1 cellular context compared by ENCODE assay signal in genomic region chr3:20572473-20572872, GRCh38.
TF ChIP-seq lines count a peak whose summit lies in the region.

No MANE protein-coding gene starts in this region.

TF ChIP-seq in GM23338, 12 proteins besides CTCF, POLR2A, EP300 and RAD21 (continued from another document):
- TF ChIP-seq REST (IDR thresholded peaks at IDR 0.05; ENCODE audit: unreplicated experiment) (no peak), CREB1 (CRISPR knock-in tag; IDR thresholded peaks at IDR 0.05; ENCODE audit: low read depth) (no peak), POLR2AphosphoS5 (IDR thresholded peaks at IDR 0.05; ENCODE audit: low read depth) (no peak), STAT1 (IDR thresholded peaks at IDR 0.05; ENCODE audit: unreplicated experiment) (no peak), ZNF331 (CRISPR knock-in tag; IDR thresholded peaks at IDR 0.05; ENCODE audit: low read depth) (no peak), NANOG (IDR thresholded peaks at IDR 0.05; ENCODE audit: borderline replicate concordance) (no peak), ETS1 (IDR thresholded peaks at IDR 0.05) (no peak)
- TF ChIP-seq, protein P1, sequence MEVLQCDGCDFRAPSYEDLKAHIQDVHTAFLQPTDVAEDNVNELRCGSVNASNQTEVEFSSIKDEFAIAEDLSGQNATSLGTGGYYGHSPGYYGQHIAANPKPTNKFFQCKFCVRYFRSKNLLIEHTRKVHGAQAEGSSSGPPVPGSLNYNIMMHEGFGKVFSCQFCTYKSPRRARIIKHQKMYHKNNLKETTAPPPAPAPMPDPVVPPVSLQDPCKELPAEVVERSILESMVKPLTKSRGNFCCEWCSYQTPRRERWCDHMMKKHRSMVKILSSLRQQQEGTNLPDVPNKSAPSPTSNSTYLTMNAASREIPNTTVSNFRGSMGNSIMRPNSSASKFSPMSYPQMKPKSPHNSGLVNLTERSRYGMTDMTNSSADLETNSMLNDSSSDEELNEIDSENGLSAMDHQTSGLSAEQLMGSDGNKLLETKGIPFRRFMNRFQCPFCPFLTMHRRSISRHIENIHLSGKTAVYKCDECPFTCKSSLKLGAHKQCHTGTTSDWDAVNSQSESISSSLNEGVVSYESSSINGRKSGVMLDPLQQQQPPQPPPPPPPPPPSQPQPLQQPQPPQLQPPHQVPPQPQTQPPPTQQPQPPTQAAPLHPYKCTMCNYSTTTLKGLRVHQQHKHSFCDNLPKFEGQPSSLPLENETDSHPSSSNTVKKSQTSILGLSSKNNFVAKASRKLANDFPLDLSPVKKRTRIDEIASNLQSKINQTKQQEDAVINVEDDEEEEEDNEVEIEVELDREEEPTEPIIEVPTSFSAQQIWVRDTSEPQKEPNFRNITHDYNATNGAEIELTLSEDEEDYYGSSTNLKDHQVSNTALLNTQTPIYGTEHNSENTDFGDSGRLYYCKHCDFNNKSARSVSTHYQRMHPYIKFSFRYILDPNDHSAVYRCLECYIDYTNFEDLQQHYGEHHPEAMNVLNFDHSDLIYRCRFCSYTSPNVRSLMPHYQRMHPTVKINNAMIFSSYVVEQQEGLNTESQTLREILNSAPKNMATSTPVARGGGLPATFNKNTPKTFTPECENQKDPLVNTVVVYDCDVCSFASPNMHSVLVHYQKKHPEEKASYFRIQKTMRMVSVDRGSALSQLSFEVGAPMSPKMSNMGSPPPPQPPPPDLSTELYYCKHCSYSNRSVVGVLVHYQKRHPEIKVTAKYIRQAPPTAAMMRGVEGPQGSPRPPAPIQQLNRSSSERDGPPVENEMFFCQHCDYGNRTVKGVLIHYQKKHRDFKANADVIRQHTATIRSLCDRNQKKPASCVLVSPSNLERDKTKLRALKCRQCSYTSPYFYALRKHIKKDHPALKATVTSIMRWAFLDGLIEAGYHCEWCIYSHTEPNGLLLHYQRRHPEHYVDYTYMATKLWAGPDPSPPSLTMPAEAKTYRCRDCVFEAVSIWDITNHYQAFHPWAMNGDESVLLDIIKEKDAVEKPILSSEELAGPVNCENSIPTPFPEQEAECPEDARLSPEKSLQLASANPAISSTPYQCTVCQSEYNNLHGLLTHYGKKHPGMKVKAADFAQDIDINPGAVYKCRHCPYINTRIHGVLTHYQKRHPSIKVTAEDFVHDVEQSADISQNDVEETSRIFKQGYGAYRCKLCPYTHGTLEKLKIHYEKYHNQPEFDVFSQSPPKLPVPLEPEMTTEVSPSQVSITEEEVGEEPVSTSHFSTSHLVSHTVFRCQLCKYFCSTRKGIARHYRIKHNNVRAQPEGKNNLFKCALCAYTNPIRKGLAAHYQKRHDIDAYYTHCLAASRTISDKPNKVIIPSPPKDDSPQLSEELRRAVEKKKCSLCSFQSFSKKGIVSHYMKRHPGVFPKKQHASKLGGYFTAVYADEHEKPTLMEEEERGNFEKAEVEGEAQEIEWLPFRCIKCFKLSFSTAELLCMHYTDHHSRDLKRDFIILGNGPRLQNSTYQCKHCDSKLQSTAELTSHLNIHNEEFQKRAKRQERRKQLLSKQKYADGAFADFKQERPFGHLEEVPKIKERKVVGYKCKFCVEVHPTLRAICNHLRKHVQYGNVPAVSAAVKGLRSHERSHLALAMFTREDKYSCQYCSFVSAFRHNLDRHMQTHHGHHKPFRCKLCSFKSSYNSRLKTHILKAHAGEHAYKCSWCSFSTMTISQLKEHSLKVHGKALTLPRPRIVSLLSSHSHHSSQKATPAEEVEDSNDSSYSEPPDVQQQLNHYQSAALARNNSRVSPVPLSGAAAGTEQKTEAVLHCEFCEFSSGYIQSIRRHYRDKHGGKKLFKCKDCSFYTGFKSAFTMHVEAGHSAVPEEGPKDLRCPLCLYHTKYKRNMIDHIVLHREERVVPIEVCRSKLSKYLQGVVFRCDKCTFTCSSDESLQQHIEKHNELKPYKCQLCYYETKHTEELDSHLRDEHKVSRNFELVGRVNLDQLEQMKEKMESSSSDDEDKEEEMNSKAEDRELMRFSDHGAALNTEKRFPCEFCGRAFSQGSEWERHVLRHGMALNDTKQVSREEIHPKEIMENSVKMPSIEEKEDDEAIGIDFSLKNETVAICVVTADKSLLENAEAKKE (CRISPR knock-in tag; IDR thresholded peaks at IDR 0.05), result no peak
